In genomic region chr5:73338201-73339126, GRCh38 we compare ENCODE assay signal across 14 cellular contexts.
DNase-seq lines count a peak whose midpoint lies in the region; ATAC-seq, FAIRE-seq and TF ChIP-seq lines count a peak whose summit lies in the region.
"Had no signal": no experiment of that assay in that cellular context is flagged by ENCODE, and none has a peak within 500 bp of the region (broad histone marks: within the 10 kb centered on the region; RNA-seq: fewer than 3 reads in every experiment).

No MANE protein-coding gene starts in this region.

- TF ChIP-seq CTCF in GM23338 (conservative IDR thresholded peaks at IDR 0.05; ENCODE audit: low read depth in 2 of 2) = no peak
- TF ChIP-seq CTCF in fibroblast of mammary gland (conservative IDR thresholded peaks at IDR 0.05; ENCODE audit: control insufficient read depth, insufficient read depth, low read depth, low read length) = no peak
- no peak for TF ChIP-seq CTCF in WERI-Rb-1 (IDR thresholded peaks at IDR 0.05; ENCODE audit: low read depth, low read length)

- no peak overlapping the region for H3K4me3 Mint-ChIP-seq in GM23338
- H3K4me3 Mint-ChIP-seq: activated B cell treated with CpG ODN at 0.5 μM for 24 hours had no signal

- no peaks in the 10 kb centered on the region for H3F3A ChIP-seq in GM23338 (replicated peaks; ENCODE audit: low read depth)

- peak; percentile 12 for DNase-seq in GM23338 (ENCODE audit: low spot score)
- peak; percentile 72 for DNase-seq in NCI-H69 (lab: John Stamatoyannopoulos, UW)
- DNase-seq in fibroblast of mammary gland (ENCODE audit: low read depth) = peak; percentile 37
- DNase-seq in WERI-Rb-1 = no peak
- no peak for DNase-seq in GM12892 (ENCODE audit: insufficient read length)
- DNase-seq: activated B cell treated with CpG ODN at 0.5 μM for 24 hours; effector memory CD4-positive, alpha-beta T cell; OCI-M1 had no signal

- H3K4me3 ChIP-seq in GM23338 (no peak overlapping the region), fibroblast of mammary gland (ENCODE audit: control insufficient read depth, low read depth, low read length) (no peak overlapping the region), skeletal muscle satellite cell (ENCODE audit: low read length) (peak overlapping the region; percentile 39), WERI-Rb-1 (ENCODE audit: low read depth, low read length) (no peak overlapping the region)
- H3K4me3 ChIP-seq: HAP-1 had no signal

- no peak overlapping the region for H3K27ac Mint-ChIP-seq in GM23338
- H3K27ac Mint-ChIP-seq: activated B cell treated with CpG ODN at 0.5 μM for 24 hours; activated T-helper 2 cell treated with anti-CD3 and anti-CD28 coated beads, Interferon-gamma antibody, Interleukin-2, Interleukin-4, amounts not matched to agents 10 μg/mL and 5 μg/mL and 100 μg/mL, durations not matched to agents 14 hours and 24 hours and 36 hours had no signal

- peak overlapping the region; percentile 48 for H3K9ac ChIP-seq in skeletal muscle satellite cell (ENCODE audit: low read depth, low read length)

- no peaks in the 10 kb centered on the region for H4K20me1 ChIP-seq in GM23338 (replicated peaks; ENCODE audit: insufficient read depth)

- H3K36me3 Mint-ChIP-seq in GM23338 (ENCODE audit: low read depth) = no peaks in the 10 kb centered on the region

- H3K9me3 ChIP-seq in skeletal muscle satellite cell (replicated peaks; ENCODE audit: low read length) (no peaks in the 10 kb centered on the region), WERI-Rb-1 (ENCODE audit: severe bottlenecking) (no peaks in the 10 kb centered on the region)
- H3K9me3 ChIP-seq: HAP-1 had no signal

- no peaks in the 10 kb centered on the region for H3K79me2 ChIP-seq in GM23338 (replicated peaks; ENCODE audit: insufficient read depth)

- H2AFZ ChIP-seq in GM23338 = peak overlapping the region; percentile 91

- no peaks in the 10 kb centered on the region for H3K36me3 ChIP-seq in GM23338 (ENCODE audit: insufficient read depth)
- no peaks in the 10 kb centered on the region for H3K36me3 ChIP-seq in skeletal muscle satellite cell (ENCODE audit: insufficient read depth, low read length)
- H3K36me3 ChIP-seq in WERI-Rb-1 = no peaks in the 10 kb centered on the region
- H3K36me3 ChIP-seq: HAP-1 had no signal

- no peak for FAIRE-seq in GM12892 (lab: Jason Lieb, UNC)
- FAIRE-seq: G401.6 had no signal

- peaks cover 9% of the 10 kb centered on the region for H3K27me3 Mint-ChIP-seq in GM23338 (ENCODE audit: insufficient read depth, low read depth, poor library complexity)

- ATAC-seq in GM23338 = peak; percentile 60
- no peak for ATAC-seq in HG02759 (IDR thresholded peaks at IDR 0.05; ENCODE audit: unreplicated experiment)
- ATAC-seq in HG03469 (IDR thresholded peaks at IDR 0.05; ENCODE audit: unreplicated experiment) = no peak

- H3K27me3 ChIP-seq in GM23338 (ENCODE audit: insufficient read depth) = no peaks in the 10 kb centered on the region
- no peaks in the 10 kb centered on the region for H3K27me3 ChIP-seq in skeletal muscle satellite cell (ENCODE audit: control insufficient read depth, insufficient read depth, low read length)
- H3K27me3 ChIP-seq in WERI-Rb-1 (ENCODE audit: insufficient read depth, low read depth, severe bottlenecking) = no peaks in the 10 kb centered on the region

- H3K9me3 Mint-ChIP-seq in GM23338 = no peaks in the 10 kb centered on the region; the same call in 2 of the 3 replicates
- H3K9me3 Mint-ChIP-seq: activated B cell treated with CpG ODN at 0.5 μM for 24 hours; activated T-helper 2 cell treated with anti-CD3 and anti-CD28 coated beads, Interferon-gamma antibody, Interleukin-2, Interleukin-4, amounts not matched to agents 10 μg/mL and 5 μg/mL and 100 μg/mL, durations not matched to agents 14 hours and 24 hours and 36 hours had no signal

- H3K4me1 ChIP-seq in GM23338 (ENCODE audit: insufficient read depth) (peaks cover 15% of the 10 kb centered on the region), skeletal muscle satellite cell (ENCODE audit: control insufficient read depth, insufficient read depth, low read length) (peaks cover 19% of the 10 kb centered on the region)
- H3K4me1 ChIP-seq: HAP-1 had no signal

- no peak for TF ChIP-seq POLR2A in GM12892 (IDR thresholded peaks at IDR 0.05; ENCODE audit: low read depth, low read length)

- peaks cover 3% of the 10 kb centered on the region; the same call in 1 of the 2 replicates for H3K9me2 ChIP-seq in GM23338 (ENCODE audit: insufficient read depth)

- H3K4me2 ChIP-seq in GM23338 (no peak overlapping the region), skeletal muscle satellite cell (ENCODE audit: low read length) (peak overlapping the region; percentile 62)

- peaks cover 15% of the 10 kb centered on the region for H3K4me1 Mint-ChIP-seq in GM23338
- H3K4me1 Mint-ChIP-seq: activated B cell treated with CpG ODN at 0.5 μM for 24 hours had no signal

- H3K27ac ChIP-seq in GM23338 (ENCODE audit: low read depth) = no peak overlapping the region
- no peak overlapping the region for H3K27ac ChIP-seq in WERI-Rb-1

TF ChIP-seq in GM23338, 12 proteins besides CTCF, POLR2A, EP300 and RAD21 (continues in another document):
- TF ChIP-seq NANOG (IDR thresholded peaks at IDR 0.05; ENCODE audit: borderline replicate concordance) (no peak), ZNF462 (CRISPR knock-in tag; IDR thresholded peaks at IDR 0.05) (no peak)

Comparison
In these comparisons a context has a peak if more than half of its experiments do, and no peak if none do; other contexts are left out.
1. DNase-seq: peak in GM23338 (single experiment), NCI-H69 (single experiment) and fibroblast of mammary gland (single experiment); none in WERI-Rb-1 (single experiment) and GM12892 (single experiment).